ENCODE assay signal across 19 cellular contexts in genomic region chr6:129694036-129694435, GRCh38.
"Had no signal": no experiment of that assay in that cellular context is flagged by ENCODE, and none has a peak within 500 bp of the region (broad histone marks: within the 10 kb centered on the region; RNA-seq: fewer than 3 reads in every experiment).

No MANE protein-coding gene starts in this region.

- H3K27me3 ChIP-seq: body of pancreas, foreskin keratinocyte, neural progenitor cell, transverse colon had no signal

- H2AFZ ChIP-seq: neural progenitor cell had no signal

- H3K4me1 ChIP-seq: prostate gland had no signal

- H3K4me3 ChIP-seq: body of pancreas, left ventricle myocardium inferior, neural progenitor cell, prostate gland, skin epidermis, transverse colon had no signal

- H3K4me3 Mint-ChIP-seq: activated CD4-positive, alpha-beta T cell treated with anti-CD3 and anti-CD28 coated beads for 36 hours; activated CD8-positive, alpha-beta T cell treated with anti-CD3 and anti-CD28 coated beads for 36 hours; activated T-cell treated with anti-CD3 and anti-CD28 coated beads, Interleukin-2, amount 50 U/mL, for 24 hours; endodermal cell; naive thymus-derived CD4-positive, alpha-beta T cell; neural progenitor cell; stimulated activated naive CD8-positive, alpha-beta T cell treated with anti-CD3 and anti-CD28 coated beads, Interleukin-15, Interleukin-2, amounts not matched to agents 100 ng/mL and 50 ng/mL, for 24 hours had no signal

- H3K27me3 Mint-ChIP-seq: activated CD4-positive, alpha-beta T cell treated with anti-CD3 and anti-CD28 coated beads for 36 hours; activated CD8-positive, alpha-beta T cell treated with anti-CD3 and anti-CD28 coated beads for 36 hours; activated T-cell treated with anti-CD3 and anti-CD28 coated beads, Interleukin-2, amount 50 U/mL, for 24 hours; naive thymus-derived CD4-positive, alpha-beta T cell; stimulated activated naive CD8-positive, alpha-beta T cell treated with anti-CD3 and anti-CD28 coated beads, Interleukin-15, Interleukin-2, amounts not matched to agents 100 ng/mL and 50 ng/mL, for 24 hours had no signal

- H3K36me3 Mint-ChIP-seq: neural progenitor cell had no signal

- H3K36me3 ChIP-seq: left ventricle myocardium inferior, neural progenitor cell, prostate gland, transverse colon had no signal

- H3K27ac Mint-ChIP-seq: activated CD4-positive, alpha-beta T cell treated with anti-CD3 and anti-CD28 coated beads for 36 hours; activated T-cell treated with anti-CD3 and anti-CD28 coated beads, Interleukin-2, amount 50 U/mL, for 24 hours; activated T-helper 2 cell treated with anti-CD3 and anti-CD28 coated beads, Interferon-gamma antibody, Interleukin-2, Interleukin-4, amounts not matched to agents 10 μg/mL and 5 μg/mL and 100 μg/mL, durations not matched to agents 14 hours and 24 hours and 36 hours; naive thymus-derived CD4-positive, alpha-beta T cell; neural progenitor cell; stimulated activated naive CD8-positive, alpha-beta T cell treated with anti-CD3 and anti-CD28 coated beads, Interleukin-15, Interleukin-2, amounts not matched to agents 100 ng/mL and 50 ng/mL, for 24 hours had no signal

- H3K4me2 ChIP-seq: neural progenitor cell had no signal

- H3K27ac ChIP-seq: epithelial cell of prostate, foreskin keratinocyte, left ventricle myocardium inferior, neural progenitor cell, skin epidermis, transverse colon had no signal

- H3K9me3 ChIP-seq: body of pancreas, left ventricle myocardium inferior, prostate gland, transverse colon had no signal

- DNase-seq: activated CD4-positive, alpha-beta T cell treated with anti-CD3 and anti-CD28 coated beads for 36 hours; activated CD8-positive, alpha-beta T cell treated with anti-CD3 and anti-CD28 coated beads for 36 hours; activated naive CD4-positive, alpha-beta T cell treated with Interleukin-2 at 50 U/mL for 16 hours; activated T-cell treated with anti-CD3 and anti-CD28 coated beads, Interleukin-2, amount 50 U/mL, for 24 hours; body of pancreas; endodermal cell; foreskin keratinocyte; hypothalamus; islet precursor cell; left ventricle myocardium inferior; naive thymus-derived CD4-positive, alpha-beta T cell; right cardiac atrium; transverse colon had no signal

- H3K9me3 Mint-ChIP-seq: activated CD8-positive, alpha-beta T cell treated with anti-CD3 and anti-CD28 coated beads for 36 hours; activated T-cell treated with anti-CD3 and anti-CD28 coated beads, Interleukin-2, amount 50 U/mL, for 24 hours; activated T-helper 2 cell treated with anti-CD3 and anti-CD28 coated beads, Interferon-gamma antibody, Interleukin-2, Interleukin-4, amounts not matched to agents 10 μg/mL and 5 μg/mL and 100 μg/mL, durations not matched to agents 14 hours and 24 hours and 36 hours; endodermal cell; naive thymus-derived CD4-positive, alpha-beta T cell; neural progenitor cell; stimulated activated naive CD8-positive, alpha-beta T cell treated with anti-CD3 and anti-CD28 coated beads, Interleukin-15, Interleukin-2, amounts not matched to agents 100 ng/mL and 50 ng/mL, for 24 hours had no signal

- ATAC-seq: activated CD4-positive, alpha-beta T cell treated with anti-CD3 and anti-CD28 coated beads for 36 hours; activated CD8-positive, alpha-beta T cell treated with anti-CD3 and anti-CD28 coated beads for 36 hours; body of pancreas; foreskin keratinocyte; naive thymus-derived CD4-positive, alpha-beta T cell; right cardiac atrium had no signal

- H3K9ac ChIP-seq: neural progenitor cell had no signal
